Comparison of ENCODE assay signal across 1 cellular context in genomic region chr12:104216461-104217058, GRCh38.
TF ChIP-seq lines count a peak whose summit lies in the region.

No MANE protein-coding gene starts in this region.

TF ChIP-seq in SK-N-SH, 30 proteins besides CTCF, POLR2A, EP300 and RAD21 (continued from another document):
- TF ChIP-seq EZH2phosphoT487 (IDR thresholded peaks at IDR 0.05; ENCODE audit: borderline replicate concordance, low read depth), result no peak
- no peak for TF ChIP-seq NRF1 (IDR thresholded peaks at IDR 0.05; ENCODE audit: low read depth, low read length)
- TF ChIP-seq JUND (IDR thresholded peaks at IDR 0.05), result no peak
- TF ChIP-seq RCOR1 (IDR thresholded peaks at IDR 0.05; ENCODE audit: low read length), result no peak
- TF ChIP-seq, protein P1, sequence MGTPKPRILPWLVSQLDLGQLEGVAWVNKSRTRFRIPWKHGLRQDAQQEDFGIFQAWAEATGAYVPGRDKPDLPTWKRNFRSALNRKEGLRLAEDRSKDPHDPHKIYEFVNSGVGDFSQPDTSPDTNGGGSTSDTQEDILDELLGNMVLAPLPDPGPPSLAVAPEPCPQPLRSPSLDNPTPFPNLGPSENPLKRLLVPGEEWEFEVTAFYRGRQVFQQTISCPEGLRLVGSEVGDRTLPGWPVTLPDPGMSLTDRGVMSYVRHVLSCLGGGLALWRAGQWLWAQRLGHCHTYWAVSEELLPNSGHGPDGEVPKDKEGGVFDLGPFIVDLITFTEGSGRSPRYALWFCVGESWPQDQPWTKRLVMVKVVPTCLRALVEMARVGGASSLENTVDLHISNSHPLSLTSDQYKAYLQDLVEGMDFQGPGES (IDR thresholded peaks at IDR 0.05; ENCODE audit: low read depth, low read length), result no peak
- TF ChIP-seq, protein P2, sequence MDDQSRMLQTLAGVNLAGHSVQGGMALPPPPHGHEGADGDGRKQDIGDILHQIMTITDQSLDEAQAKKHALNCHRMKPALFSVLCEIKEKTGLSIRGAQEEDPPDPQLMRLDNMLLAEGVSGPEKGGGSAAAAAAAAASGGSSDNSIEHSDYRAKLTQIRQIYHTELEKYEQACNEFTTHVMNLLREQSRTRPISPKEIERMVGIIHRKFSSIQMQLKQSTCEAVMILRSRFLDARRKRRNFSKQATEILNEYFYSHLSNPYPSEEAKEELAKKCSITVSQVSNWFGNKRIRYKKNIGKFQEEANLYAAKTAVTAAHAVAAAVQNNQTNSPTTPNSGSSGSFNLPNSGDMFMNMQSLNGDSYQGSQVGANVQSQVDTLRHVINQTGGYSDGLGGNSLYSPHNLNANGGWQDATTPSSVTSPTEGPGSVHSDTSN (IDR thresholded peaks at IDR 0.05), result no peak
- TF ChIP-seq NFIC (IDR thresholded peaks at IDR 0.05; ENCODE audit: borderline replicate concordance), result no peak
- no peak for TF ChIP-seq SIN3A (IDR thresholded peaks at IDR 0.05; ENCODE audit: borderline replicate concordance, low read depth, low read length)
- no peak for TF ChIP-seq CHD2 (IDR thresholded peaks at IDR 0.05; ENCODE audit: low read length, partially characterized antibody)
- TF ChIP-seq RFX5 (IDR thresholded peaks at IDR 0.05; ENCODE audit: low read length), result no peak
